In genomic region chr10:123970207-123970926, GRCh38 we compare ENCODE assay signal across 26 cellular contexts.
A peak's percentile ranks its signal among the peaks of the same experiment; 100 is the strongest.
DNase-seq lines count a peak whose midpoint lies in the region; FAIRE-seq and TF ChIP-seq lines count a peak whose summit lies in the region.
"Had no signal": no experiment of that assay in that cellular context is flagged by ENCODE, and none has a peak within 500 bp of the region (broad histone marks: within the 10 kb centered on the region; RNA-seq: fewer than 3 reads in every experiment).

No MANE protein-coding gene starts in this region.

- no peaks in the 10 kb centered on the region for H3K4me1 ChIP-seq in kidney (ENCODE audit: control insufficient read depth in 1 of 2, insufficient read depth in 1 of 2, low read depth in 1 of 2, low read length in 2 of 2)
- H3K4me1 ChIP-seq: HAP-1 had no signal

- H3K27me3 Mint-ChIP-seq in activated T-cell treated with anti-CD3 and anti-CD28 coated beads, Interleukin-2, amount 50 U/mL, for 24 hours: peaks cover 78% of the 10 kb centered on the region

- H3K4me3 Mint-ChIP-seq in activated T-cell treated with anti-CD3 and anti-CD28 coated beads, Interleukin-2, amount 50 U/mL, for 24 hours: no peak overlapping the region
- H3K4me3 Mint-ChIP-seq: activated CD4-positive, alpha-beta T cell treated with anti-CD3 and anti-CD28 coated beads, Interleukin-2, amount 10 ng/mL, durations not matched to agents 24 days and 14 days; activated CD8-positive, alpha-beta memory T cell treated with anti-CD3 and anti-CD28 coated beads, Interleukin-2, amount 10 ng/mL, durations not matched to agents 7 days and 5 days had no signal

- no peak overlapping the region for H3K27ac ChIP-seq in kidney (ENCODE audit: low read depth in 2 of 2, low read length in 2 of 2)
- H3K27ac ChIP-seq: 22Rv1, cardiac muscle cell had no signal

- FAIRE-seq in kidney (lab: Jason Lieb, UNC): no peak
- FAIRE-seq: HepG2 had no signal

- no peaks in the 10 kb centered on the region for H3K36me3 ChIP-seq in kidney (ENCODE audit: control insufficient read depth in 1 of 2, insufficient read depth in 2 of 2, low read length in 2 of 2)
- H3K36me3 ChIP-seq: cardiac muscle cell, HAP-1 had no signal

- TF ChIP-seq CTCF in kidney (IDR thresholded peaks at IDR 0.05; ENCODE audit: borderline replicate concordance, extremely low read depth, insufficient read depth): no peak

- no peak overlapping the region for H3K4me3 ChIP-seq in kidney (ENCODE audit: low read length in 2 of 2)
- H3K4me3 ChIP-seq: cardiac muscle cell, HAP-1 had no signal

- peaks cover 6% of the 10 kb centered on the region for H3K4me1 Mint-ChIP-seq in activated T-cell treated with anti-CD3 and anti-CD28 coated beads, Interleukin-2, amount 50 U/mL, for 24 hours (ENCODE audit: low read depth)
- H3K4me1 Mint-ChIP-seq: activated CD4-positive, alpha-beta T cell treated with anti-CD3 and anti-CD28 coated beads, Interleukin-2, amount 10 ng/mL, durations not matched to agents 24 days and 14 days; activated CD8-positive, alpha-beta memory T cell treated with anti-CD3 and anti-CD28 coated beads, Interleukin-2, amount 10 ng/mL, durations not matched to agents 7 days and 5 days had no signal

- H3K36me3 Mint-ChIP-seq in activated T-cell treated with anti-CD3 and anti-CD28 coated beads, Interleukin-2, amount 50 U/mL, for 24 hours (ENCODE audit: low read depth): no peaks in the 10 kb centered on the region
- H3K36me3 Mint-ChIP-seq: activated CD8-positive, alpha-beta memory T cell treated with anti-CD3 and anti-CD28 coated beads, Interleukin-2, amount 10 ng/mL, durations not matched to agents 7 days and 5 days; CD4-positive, CD25-positive, alpha-beta regulatory T cell had no signal

- H3K9ac ChIP-seq in kidney (ENCODE audit: low read length in 2 of 2): no peak overlapping the region

- no peak overlapping the region for H3K27ac Mint-ChIP-seq in activated T-cell treated with anti-CD3 and anti-CD28 coated beads, Interleukin-2, amount 50 U/mL, for 24 hours
- H3K27ac Mint-ChIP-seq: activated CD4-positive, alpha-beta T cell treated with anti-CD3 and anti-CD28 coated beads, Interleukin-2, amount 10 ng/mL, durations not matched to agents 24 days and 14 days; activated CD8-positive, alpha-beta memory T cell treated with anti-CD3 and anti-CD28 coated beads, Interleukin-2, amount 10 ng/mL, durations not matched to agents 7 days and 5 days; activated naive CD4-positive, alpha-beta T cell treated with anti-CD3 and anti-CD28 coated beads, Interleukin-2, amount 50 U/mL, for 72 hours; CD4-positive, CD25-positive, alpha-beta regulatory T cell had no signal

- H3K9me3 Mint-ChIP-seq in activated T-cell treated with anti-CD3 and anti-CD28 coated beads, Interleukin-2, amount 50 U/mL, for 24 hours: no peaks in the 10 kb centered on the region
- H3K9me3 Mint-ChIP-seq: activated CD4-positive, alpha-beta T cell treated with anti-CD3 and anti-CD28 coated beads, Interleukin-2, amount 10 ng/mL, durations not matched to agents 24 days and 14 days had no signal

- peak; percentile 13 for DNase-seq in DMS 273 (lab: John Stamatoyannopoulos, UW; ENCODE audit: unreplicated experiment)
- DNase-seq in DMS 273 treated with DMSO at 0.1 percent for 48 hours (lab: John Stamatoyannopoulos, UW): no peak
- peak; percentile 11 for DNase-seq in DMS79 treated with DMSO at 0.1 percent for 48 hours (lab: John Stamatoyannopoulos, UW)
- peak; percentile 50 for DNase-seq in NCI-H510A (lab: John Stamatoyannopoulos, UW)
- peak; percentile 46 for DNase-seq in kidney
- DNase-seq in activated effector memory CD4-positive, alpha-beta T cell treated with Interleukin-2 at 50 U/mL for 16 hours: no peak
- no peak for DNase-seq in ecto neural progenitor cell (ENCODE audit: low spot score)
- DNase-seq in activated T-cell treated with anti-CD3 and anti-CD28 coated beads, Interleukin-2, amount 50 U/mL, for 24 hours: no peak
- DNase-seq: activated CD4-positive, alpha-beta T cell treated with anti-CD3 and anti-CD28 coated beads, Interleukin-2, amount 10 ng/mL, durations not matched to agents 24 days and 14 days; activated CD8-positive, alpha-beta memory T cell treated with anti-CD3 and anti-CD28 coated beads, Interleukin-2, amount 10 ng/mL, durations not matched to agents 7 days and 5 days; aorta; CD4-positive, CD25-positive, alpha-beta regulatory T cell; GF-D8; Kasumi-1; mammary epithelial cell; NCI-H1048; NCI-H2107; NCI-H526 treated with DMSO at 0.1 percent for 48 hours; occipital lobe; T-helper 2 cell; trophoblast cell had no signal

- intact Hi-C loops in kidney (cut with DNase I): no loop called here

- peaks cover 2 to 7% of the 10 kb centered on the region in 2 donors for H3K9me3 ChIP-seq in kidney (ENCODE audit: control insufficient read depth in 1 of 2, low read length in 2 of 2)
- H3K9me3 ChIP-seq: HAP-1 had no signal

Comparison
In these comparisons a context has a peak if more than half of its experiments do, and no peak if none do; other contexts are left out.
1. DNase-seq: peak in DMS 273 (single experiment), DMS79 treated with DMSO at 0.1 percent for 48 hours (single experiment), NCI-H510A (single experiment) and kidney (single experiment); none in DMS 273 treated with DMSO at 0.1 percent for 48 hours (single experiment), activated effector memory CD4-positive, alpha-beta T cell treated with Interleukin-2 at 50 U/mL for 16 hours (single experiment), ecto neural progenitor cell (single experiment) and activated T-cell treated with anti-CD3 and anti-CD28 coated beads, Interleukin-2, amount 50 U/mL, for 24 hours (single experiment).